ENCODE assay signal across 12 cellular contexts in the genomic region with DNA sequence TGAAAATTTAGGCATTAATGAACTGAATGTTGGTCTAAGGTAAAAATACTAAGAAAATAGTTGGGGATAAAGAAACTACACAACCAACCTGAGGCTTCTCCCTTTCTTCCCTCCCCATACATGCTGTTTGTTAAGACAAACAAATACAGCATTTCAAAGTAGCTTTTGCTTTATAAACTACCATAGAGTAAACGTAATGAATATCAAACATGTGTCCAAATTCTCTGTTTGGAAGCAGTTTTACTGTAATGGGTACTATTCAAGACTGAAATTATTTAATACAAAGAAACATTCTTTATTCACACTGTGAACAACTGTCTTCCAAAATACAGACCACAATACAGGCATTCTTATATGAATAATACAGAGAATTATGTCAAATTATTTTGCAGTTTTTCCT. TPM values are rescaled to one million over a fixed set of nuclear protein-coding genes. Genes with fewer than 3 reads are reported as not detected.
DNase-seq lines count a peak whose midpoint lies in the region; ATAC-seq and TF ChIP-seq lines count a peak whose summit lies in the region.
"Had no signal": no experiment of that assay in that cellular context is flagged by ENCODE, and none has a peak within 500 bp of the region (broad histone marks: within the 10 kb centered on the region; RNA-seq: fewer than 3 reads in every experiment).

No MANE protein-coding gene starts in this region.

- no peak for TF ChIP-seq POLR2A in suprapubic skin (IDR thresholded peaks at IDR 0.05)

- no peak for TF ChIP-seq CTCF in PC-3 (conservative IDR thresholded peaks at IDR 0.05; ENCODE audit: low read depth, low read length)
- TF ChIP-seq CTCF in suprapubic skin (IDR thresholded peaks at IDR 0.05) = no peak

- no peak overlapping the region for H3K9ac ChIP-seq in PC-3 (ENCODE audit: low read length)

- H3F3A ChIP-seq in PC-3 (ENCODE audit: low read length, unreplicated experiment) = peaks cover 3% of the 10 kb centered on the region

- H3K9me3 ChIP-seq in PC-3 (ENCODE audit: low read length) (no peaks in the 10 kb centered on the region), suprapubic skin (no peaks in the 10 kb centered on the region)
- H3K9me3 ChIP-seq: transverse colon had no signal

- no peaks in the 10 kb centered on the region for H3K36me3 ChIP-seq in PC-3 (ENCODE audit: low read depth, low read length)
- H3K36me3 ChIP-seq in suprapubic skin = peaks cover 16% of the 10 kb centered on the region

- CTCF ChIA-PET in PC-3 (lab: Charles Lee) = no interaction called here

- peak overlapping the region; percentile 53 for H3K27ac Mint-ChIP-seq in central memory CD8-positive, alpha-beta T cell (ENCODE audit: low read depth)
- H3K27ac Mint-ChIP-seq: activated CD4-positive, alpha-beta T cell treated with anti-CD3 and anti-CD28 coated beads, Interleukin-2, amount 10 ng/mL, durations not matched to agents 24 days and 14 days; T-helper 1 cell treated with Interleukin-12 subunit alpha and Interleukin-12 subunit beta and Interleukin-4 antibody, amounts not matched to agents 30 μg/mL and 1 μg/mL, for 36 hours had no signal

- no peaks in the 10 kb centered on the region for H3K9me3 Mint-ChIP-seq in central memory CD8-positive, alpha-beta T cell
- H3K9me3 Mint-ChIP-seq: activated CD4-positive, alpha-beta T cell treated with anti-CD3 and anti-CD28 coated beads, Interleukin-2, amount 10 ng/mL, durations not matched to agents 24 days and 14 days; naive B cell; T-helper 1 cell treated with Interleukin-12 subunit alpha and Interleukin-12 subunit beta and Interleukin-4 antibody, amounts not matched to agents 30 μg/mL and 1 μg/mL, for 36 hours had no signal

- H3K4me1 ChIP-seq in PC-3 (ENCODE audit: insufficient read depth, low read length) (peaks cover 30% of the 10 kb centered on the region), suprapubic skin (peaks cover 43% of the 10 kb centered on the region)

- no peak overlapping the region for H3K4me3 Mint-ChIP-seq in central memory CD8-positive, alpha-beta T cell
- H3K4me3 Mint-ChIP-seq: activated CD4-positive, alpha-beta T cell treated with anti-CD3 and anti-CD28 coated beads, Interleukin-2, amount 10 ng/mL, durations not matched to agents 24 days and 14 days; naive B cell; T-helper 1 cell treated with Interleukin-12 subunit alpha and Interleukin-12 subunit beta and Interleukin-4 antibody, amounts not matched to agents 30 μg/mL and 1 μg/mL, for 36 hours had no signal

- no peak for TF ChIP-seq EP300 in suprapubic skin (IDR thresholded peaks at IDR 0.05)

- 43% methylated on average over 1 of the region's 1 CpG for WGBS in suprapubic skin

- H3K9me2 ChIP-seq in PC-3 (replicated peaks; ENCODE audit: low read length) = no peaks in the 10 kb centered on the region

- BruUV-seq in PC-3 (replicated peaks; lab: Mats Ljungman, UMichigan) = no TSS peak

- intact Hi-C loops in PC-3 (cut with micrococcal nuclease) = no loop called here

- peaks cover 5% of the 10 kb centered on the region for H3K4me1 Mint-ChIP-seq in central memory CD8-positive, alpha-beta T cell

- peaks cover 7% of the 10 kb centered on the region for H3K36me3 Mint-ChIP-seq in central memory CD8-positive, alpha-beta T cell (ENCODE audit: insufficient read depth)

- peaks cover 8% of the 10 kb centered on the region; the same call in 1 of the 2 replicates for H3K79me2 ChIP-seq in PC-3 (ENCODE audit: low read length)

- H3K27me3 ChIP-seq in PC-3 (ENCODE audit: low read length) (no peaks in the 10 kb centered on the region), layer of hippocampus (ENCODE audit: control insufficient read depth, insufficient read depth, low read length) (no peaks in the 10 kb centered on the region), suprapubic skin (no peaks in the 10 kb centered on the region)
- H3K27me3 ChIP-seq: transverse colon had no signal

- peak overlapping the region; percentile 37; the same call in 1 of the 2 replicates for H3K4me2 ChIP-seq in PC-3 (ENCODE audit: low read length)

- no peak overlapping the region for H3K4me3 ChIP-seq in PC-3 (ENCODE audit: low read length)
- H3K4me3 ChIP-seq in suprapubic skin = no peak overlapping the region
- H3K4me3 ChIP-seq: transverse colon had no signal

- H2AFZ ChIP-seq in PC-3 (ENCODE audit: low read length) = 0 out of 2 replicates have a peak overlapping the region, but pooled peaks have one; percentile 12

- H3K27ac ChIP-seq in PC-3 (ENCODE audit: low read length) (peak overlapping the region; percentile 71), layer of hippocampus (ENCODE audit: low read depth, low read length) (peak overlapping the region; percentile 94), suprapubic skin (peak overlapping the region; percentile 72)

- no peaks in the 10 kb centered on the region for H4K20me1 ChIP-seq in PC-3 (ENCODE audit: low read length)

- no peak for DNase-seq in PC-3
- DNase-seq in central memory CD8-positive, alpha-beta T cell (ENCODE audit: low spot score in 2 of 2) = no peak
- no peak for DNase-seq in suprapubic skin (ENCODE audit: low spot score in 2 of 2)
- no peak for DNase-seq in GDM1 (lab: John Stamatoyannopoulos, UW)
- no peak for DNase-seq in GM19240 (ENCODE audit: insufficient read length, low spot score)
- no peak for DNase-seq in SHP77 treated with DMSO at 0.1 percent for 48 hours (lab: John Stamatoyannopoulos, UW)
- no peak for DNase-seq in NCI-H748 (lab: John Stamatoyannopoulos, UW; ENCODE audit: unreplicated experiment)
- DNase-seq: activated CD4-positive, alpha-beta T cell treated with anti-CD3 and anti-CD28 coated beads, Interleukin-2, amount 10 ng/mL, durations not matched to agents 24 days and 14 days; naive B cell; transverse colon had no signal

- ATAC-seq in PC-3 = no peak
- no peak for ATAC-seq in central memory CD8-positive, alpha-beta T cell (replicated peaks; ENCODE audit: extremely low read depth, poor library complexity, severe bottlenecking)

- H3K27me3 Mint-ChIP-seq in central memory CD8-positive, alpha-beta T cell = no peaks in the 10 kb centered on the region
- H3K27me3 Mint-ChIP-seq: activated CD4-positive, alpha-beta T cell treated with anti-CD3 and anti-CD28 coated beads, Interleukin-2, amount 10 ng/mL, durations not matched to agents 24 days and 14 days; naive B cell had no signal

- POLR2A ChIA-PET in PC-3 (lab: Charles Lee; ENCODE audit: unreplicated experiment) = interaction anchor here (0.7 kb wide), 1 partner anchor 11 kb away, joined by 3 read pairs; no protein-coding TSS in a partner anchor

RNA-seq across cellular contexts. Expression of a gene that starts 52.0 kb away (rescaled TPM):
- total RNA-seq in PC-3 (2014; rRNA removed) (15.3 and 16.1 TPM in 2 replicates), suprapubic skin (10 to 100 TPM; 36.2 to 79.0 (median 57.2) TPM)
